ENCODE assay signal across 18 cellular contexts in genomic region chr10:133131754-133132710, GRCh38. TPM values are rescaled to one million over a fixed set of nuclear protein-coding genes. Genes with fewer than 3 reads are reported as not detected.
DNase-seq lines count a peak whose midpoint lies in the region; ATAC-seq, FAIRE-seq and TF ChIP-seq lines count a peak whose summit lies in the region.
"Had no signal": no experiment of that assay in that cellular context is flagged by ENCODE, and none has a peak within 500 bp of the region (broad histone marks: within the 10 kb centered on the region; RNA-seq: fewer than 3 reads in every experiment).

No MANE protein-coding gene starts in this region.

- POLR2A ChIA-PET in SK-N-SH (lab: Yijun Ruan, JAX) = no interaction called here

- no peak overlapping the region for H3K9ac ChIP-seq in SK-N-SH

- peaks cover 11% of the 10 kb centered on the region for H3K27me3 Mint-ChIP-seq in memory B cell

- CTCF ChIA-PET in SK-N-SH (lab: Yijun Ruan, JAX) = interaction anchor here (0.7 to 2.9 kb wide), 3 partner anchors 8 to 12 kb away, joined by 4 to 11 read pairs (median 4); no protein-coding TSS in a partner anchor

- peak; percentile 44 for DNase-seq in SK-N-SH
- DNase-seq in bronchial epithelial cell (ENCODE audit: low read depth) = no peak
- no peak for DNase-seq in memory B cell (ENCODE audit: low spot score in 2 of 2)
- DNase-seq in stomach = peak; percentile 20
- DNase-seq in NCI-H774 (lab: John Stamatoyannopoulos, UW) = no peak
- no peak for DNase-seq in NCI-H345 treated with DMSO at 0.1 percent for 48 hours (lab: John Stamatoyannopoulos, UW; ENCODE audit: unreplicated experiment)
- DNase-seq: 8988T; activated CD4-positive, CD25-positive, alpha-beta regulatory T cell treated with anti-CD3 and anti-CD28 coated beads, Interleukin-2, amount 50 U/mL, for 72 hours; colonic mucosa; left colon; NCI-H1436 had no signal

- no peak for ATAC-seq in SK-N-SH treated with all-trans-retinoic acid at 6 μM for 48 hours
- peak; percentile 59 for ATAC-seq in memory B cell (ENCODE audit: low read depth)
- ATAC-seq in GM21381 (IDR thresholded peaks at IDR 0.05; ENCODE audit: unreplicated experiment) = no peak
- ATAC-seq: left colon, pancreas had no signal

- H3K9me3 ChIP-seq in SK-N-SH (no peaks in the 10 kb centered on the region), stomach (no peaks in the 10 kb centered on the region)
- H3K9me3 ChIP-seq: colonic mucosa, pancreas, thoracic aorta had no signal

- H3K9me2 ChIP-seq in SK-N-SH = no peaks in the 10 kb centered on the region

- TF ChIP-seq POLR2A in stomach (IDR thresholded peaks at IDR 0.05) = no peak

- no peaks in the 10 kb centered on the region for H3K27me3 ChIP-seq in SK-N-SH (ENCODE audit: insufficient read depth)
- H3K27me3 ChIP-seq in bronchial epithelial cell (ENCODE audit: control insufficient read depth, insufficient read depth, low read length) = no peaks in the 10 kb centered on the region
- peaks cover 0 to 4% (median 0%) of the 10 kb centered on the region in 3 donors for H3K27me3 ChIP-seq in stomach
- H3K27me3 ChIP-seq: colonic mucosa, pancreas had no signal

- H3K27ac ChIP-seq in SK-N-SH (ENCODE audit: low read depth in 2 of 2, low read length in 1 of 2) (no peak overlapping the region), stomach (no peak overlapping the region)
- H3K27ac ChIP-seq: C4-2B, colonic mucosa, pancreas, thoracic aorta had no signal

- no peak overlapping the region for H3K4me2 ChIP-seq in SK-N-SH

- intact Hi-C loops in stomach (cut with DNase I; ENCODE audit: low total_unique reads) = no loop called here

- H3K4me3 ChIP-seq in SK-N-SH (ENCODE audit: low read depth in 2 of 2, low read length in 1 of 2) (no peak overlapping the region), bronchial epithelial cell (ENCODE audit: low read depth, low read length) (no peak overlapping the region), stomach (no peak overlapping the region)
- H3K4me3 ChIP-seq: colonic mucosa, pancreas, thoracic aorta had no signal

- no peaks in the 10 kb centered on the region for H3K36me3 Mint-ChIP-seq in memory B cell

- no peaks in the 10 kb centered on the region for H3K36me3 ChIP-seq in SK-N-SH (replicated peaks in 1 of 2; ENCODE audit: control insufficient read depth in 1 of 2, insufficient read depth in 2 of 2, low read length in 1 of 2)
- no peaks in the 10 kb centered on the region for H3K36me3 ChIP-seq in bronchial epithelial cell (ENCODE audit: control insufficient read depth, insufficient read depth, low read length)
- no peaks in the 10 kb centered on the region for H3K36me3 ChIP-seq in stomach
- H3K36me3 ChIP-seq: colonic mucosa, pancreas, thoracic aorta had no signal

- no peak overlapping the region for H2AFZ ChIP-seq in SK-N-SH (ENCODE audit: low read depth)

- H3K79me2 ChIP-seq in SK-N-SH (ENCODE audit: insufficient read depth) = no peaks in the 10 kb centered on the region

- no peaks in the 10 kb centered on the region for H4K20me1 ChIP-seq in SK-N-SH (ENCODE audit: insufficient read depth)

- WGBS in SK-N-SH (ENCODE audit: low lambda C conversion rate) = 59% methylated on average over 37 of the region's 49 CpGs
- 79 to 88% (median 87%) methylated on average over 18 to 49 of the region's 49 CpGs for WGBS in stomach, 5 donors

- H3F3A ChIP-seq in SK-N-SH (replicated peaks; ENCODE audit: insufficient read depth) = no peaks in the 10 kb centered on the region

- H3K9me3 Mint-ChIP-seq in memory B cell = no peaks in the 10 kb centered on the region

- H3K27ac Mint-ChIP-seq in memory B cell = no peak overlapping the region

- peaks cover 15% of the 10 kb centered on the region for H3K4me1 Mint-ChIP-seq in memory B cell

- no peak for TF ChIP-seq RAD21 in SK-N-SH (IDR thresholded peaks at IDR 0.05; ENCODE audit: low read length)

- TF ChIP-seq EP300 in SK-N-SH (IDR thresholded peaks at IDR 0.05; ENCODE audit: borderline replicate concordance in 1 of 2, low read depth in 1 of 2, low read length in 1 of 2) (no peak), stomach (IDR thresholded peaks at IDR 0.05) (no peak)

- peak; percentile 89 for FAIRE-seq in bronchial epithelial cell (lab: Jason Lieb, UNC)
- FAIRE-seq: astrocyte, HTR-8/SVneo, pancreas had no signal

- no peak overlapping the region for H3K4me3 Mint-ChIP-seq in memory B cell

- no peak for TF ChIP-seq CTCF in SK-N-SH (IDR thresholded peaks at IDR 0.05)
- no peak for TF ChIP-seq CTCF in bronchial epithelial cell (IDR thresholded peaks at IDR 0.05; ENCODE audit: insufficient read depth, low read length, severe bottlenecking)
- no peak for TF ChIP-seq CTCF in stomach (IDR thresholded peaks at IDR 0.05)

- H3K4me1 ChIP-seq in SK-N-SH (ENCODE audit: control insufficient read depth in 1 of 2, insufficient read depth in 2 of 2, low read depth in 1 of 2, low read length in 1 of 2) (no peaks in the 10 kb centered on the region), stomach (no peaks in the 10 kb centered on the region)
- H3K4me1 ChIP-seq: colonic mucosa, pancreas had no signal

TF ChIP-seq in SK-N-SH, 30 proteins besides CTCF, POLR2A, EP300 and RAD21 (continues in another document):
- TF ChIP-seq MEF2A (IDR thresholded peaks at IDR 0.05; ENCODE audit: borderline replicate concordance, low read depth) (no peak), ELF1 (IDR thresholded peaks at IDR 0.05) (no peak), RCOR1 (IDR thresholded peaks at IDR 0.05; ENCODE audit: low read length) (no peak), RXRA (IDR thresholded peaks at IDR 0.05; ENCODE audit: borderline replicate concordance, low read depth) (no peak), NRF1 (IDR thresholded peaks at IDR 0.05; ENCODE audit: low read depth, low read length) (no peak), CHD2 (IDR thresholded peaks at IDR 0.05; ENCODE audit: low read length, partially characterized antibody) (no peak), PBX3 (IDR thresholded peaks at IDR 0.05) (no peak), TCF12 (IDR thresholded peaks at IDR 0.05) (no peak), GABPA (IDR thresholded peaks at IDR 0.05; ENCODE audit: low read depth) (no peak), POLR2AphosphoS5 (IDR thresholded peaks at IDR 0.05; ENCODE audit: low read depth, low read length) (no peak)

TF ChIP-seq in SK-N-SH treated with all-trans-retinoic acid at 6 μM for 48 hours, 23 proteins besides CTCF, POLR2A, EP300 and RAD21 (continues in another document):
- no peak for TF ChIP-seq RARB (CRISPR knock-in tag; IDR thresholded peaks at IDR 0.05)
- TF ChIP-seq ZC3H10 (CRISPR knock-in tag; IDR thresholded peaks at IDR 0.05) = no peak
- TF ChIP-seq CSRNP3 (CRISPR knock-in tag; IDR thresholded peaks at IDR 0.05) = no peak
- no peak for TF ChIP-seq TCF4 (CRISPR knock-in tag; IDR thresholded peaks at IDR 0.05; ENCODE audit: borderline replicate concordance)
- no peak for TF ChIP-seq ZNF565 (CRISPR knock-in tag; conservative IDR thresholded peaks at IDR 0.05; ENCODE audit: low read depth)
- no peak for TF ChIP-seq TSHZ2 (CRISPR knock-in tag; IDR thresholded peaks at IDR 0.05)
- TF ChIP-seq TOX (CRISPR knock-in tag; IDR thresholded peaks at IDR 0.05; ENCODE audit: borderline replicate concordance) = no peak
- no peak for TF ChIP-seq ISL1 (CRISPR knock-in tag; IDR thresholded peaks at IDR 0.05)
- no peak for TF ChIP-seq SNAI2 (CRISPR knock-in tag; IDR thresholded peaks at IDR 0.05)

RNA-seq across cellular contexts. Expression of gene KNDC1, which starts 28.0 kb away (rescaled TPM):
- polyA plus RNA-seq in SK-N-SH (2012; rRNA removed) (1.4 TPM in 2 replicates), stomach (under 1 TPM; 0.05 to 1.00 (median 0.46) TPM)
- polyA plus RNA-seq in SK-N-SH (2012; cell fraction: cytosol; rRNA removed) = 0.26 and 0.76 TPM in 2 replicates
- 3.6 and 6.5 TPM in 2 replicates for polyA plus RNA-seq in SK-N-SH (2012; cell fraction: nucleus; rRNA removed)
- total RNA-seq in bronchial epithelial cell (under 0.01 TPM in 2 replicates), stomach (1 to 10 TPM in 2 of 5 donors, under 1 TPM in 2, not detected in 1; 0.55 to 1.7 (median 0.80) TPM)

RNA-seq across cellular contexts. Expression of gene ADGRA1, which starts 44.3 kb away (rescaled TPM):
- polyA plus RNA-seq in SK-N-SH (2012; rRNA removed) = not detected in 2 replicates
- polyA plus RNA-seq in SK-N-SH (2012; cell fraction: cytosol; rRNA removed) = not detected in 2 replicates
- not detected in 2 replicates for polyA plus RNA-seq in SK-N-SH (2012; cell fraction: nucleus; rRNA removed)
- total RNA-seq in bronchial epithelial cell = not detected in 2 replicates
- under 1 TPM in 3 of 5 donors, not detected in 2; under 0.01 to 0.73 (median 0.14) TPM for total RNA-seq in stomach
- not detected for polyA plus RNA-seq in stomach
- total RNA-seq: astrocyte, colonic mucosa, left colon, thoracic aorta had no signal

Comparison
In these comparisons a context has a peak if more than half of its experiments do, and no peak if none do; other contexts are left out.
1. DNase-seq: peak in SK-N-SH (single experiment) and stomach (single experiment); none in bronchial epithelial cell (single experiment), memory B cell (0 of 2), NCI-H774 (single experiment) and NCI-H345 treated with DMSO at 0.1 percent for 48 hours (single experiment).